ENCODE assay signal across 37 cellular contexts in the genomic region with DNA sequence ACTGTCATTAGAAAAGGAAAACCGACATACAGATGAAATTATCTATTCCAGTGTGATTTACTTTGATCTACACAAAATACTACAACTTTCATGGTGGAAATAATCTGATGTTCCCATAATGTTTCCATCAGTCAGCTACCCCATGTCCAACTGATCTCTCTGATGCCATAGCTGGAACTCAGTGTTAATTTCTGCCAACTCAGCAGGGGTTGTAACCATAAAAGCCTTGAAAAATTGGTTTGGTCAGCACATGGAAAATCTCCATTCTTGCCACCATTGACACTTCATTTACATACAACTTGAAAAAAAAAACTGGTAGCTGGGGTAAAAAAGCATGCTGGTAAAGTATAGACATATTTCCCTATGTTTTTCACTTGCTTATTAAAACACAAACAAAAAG.
"Had no signal": no experiment of that assay in that cellular context is flagged by ENCODE, and none has a peak within 500 bp of the region (broad histone marks: within the 10 kb centered on the region; RNA-seq: fewer than 3 reads in every experiment).

No MANE protein-coding gene starts in this region.

- H3K4me1 ChIP-seq: ascending aorta, body of pancreas, breast epithelium had no signal

- H3K36me3 ChIP-seq: ascending aorta, brain microvascular endothelial cell, breast epithelium had no signal

- H3K9me3 Mint-ChIP-seq: activated CD4-positive, alpha-beta T cell treated with anti-CD3 and anti-CD28 coated beads, Interleukin-2, amount 10 ng/mL, durations not matched to agents 24 days and 14 days had no signal

- ATAC-seq: activated CD8-positive, alpha-beta T cell treated with anti-CD3 and anti-CD28 coated beads for 36 hours; activated naive CD8-positive, alpha-beta T cell treated with anti-CD3 and anti-CD28 coated beads, Interleukin-2, amount 50 U/mL, for 24 hours; activated T-cell treated with anti-CD3 and anti-CD28 coated beads, Interleukin-2, amount 50 U/mL, for 4 hours; activated T-cell treated with anti-CD3 and anti-CD28 coated beads, Interleukin-2, amount 50 U/mL, for 72 hours; activated T-helper 17 cell treated with anti-CD3 and anti-CD28 coated beads, Interleukin-2, amount 50 U/mL, for 72 hours; body of pancreas had no signal

- H3K4me3 ChIP-seq: ascending aorta, body of pancreas, breast epithelium had no signal

- FAIRE-seq: TTC549 had no signal

- H3K36me3 Mint-ChIP-seq: activated CD4-positive, alpha-beta memory T cell treated with anti-CD3 and anti-CD28 coated beads for 36 hours; activated naive CD8-positive, alpha-beta T cell; activated naive CD8-positive, alpha-beta T cell treated with anti-CD3 and anti-CD28 coated beads, Interleukin-2, amount 10 ng/mL, durations not matched to agents 7 days and 5 days had no signal

- H3K27ac Mint-ChIP-seq: activated B cell treated with CpG ODN at 0.5 μM for 24 hours; activated CD4-positive, alpha-beta memory T cell treated with anti-CD3 and anti-CD28 coated beads for 36 hours; activated CD4-positive, alpha-beta T cell treated with anti-CD3 and anti-CD28 coated beads, Interleukin-2, amount 10 ng/mL, durations not matched to agents 24 days and 14 days; activated CD8-positive, alpha-beta T cell treated with anti-CD3 and anti-CD28 coated beads for 36 hours; activated naive CD4-positive, alpha-beta T cell treated with anti-CD3 and anti-CD28 coated beads for 36 hours; activated naive CD8-positive, alpha-beta T cell; activated naive CD8-positive, alpha-beta T cell treated with anti-CD3 and anti-CD28 coated beads, Interleukin-2, amount 10 ng/mL, durations not matched to agents 7 days and 5 days; activated naive CD8-positive, alpha-beta T cell treated with anti-CD3 and anti-CD28 coated beads, Interleukin-2, amount 50 U/mL, for 24 hours; activated T-cell treated with anti-CD3 and anti-CD28 coated beads, Interleukin-2, amount 50 U/mL, for 72 hours; activated T-helper 1 cell treated with anti-CD3 and anti-CD28 coated beads, Interleukin-12 subunit alpha, Interleukin-12 subunit beta, Interleukin-2, Interleukin-4 antibody, amounts not matched to agents 30 ng/mL and 10 ng/mL and 1 ng/mL, durations not matched to agents 14 hours and 24 hours and 36 hours; activated T-helper 17 cell treated with anti-CD3 and anti-CD28 coated beads, Interleukin-2, amount 50 U/mL, for 72 hours; T-helper 1 cell treated with Interleukin-12 subunit alpha and Interleukin-12 subunit beta and Interleukin-4 antibody, amounts not matched to agents 30 μg/mL and 1 μg/mL, for 36 hours; T-helper 2 cell treated with Interferon-gamma antibody and Interleukin-4, amounts not matched to agents 5 μg/mL and 100 μg/mL, for 36 hours had no signal

- H3K27ac ChIP-seq: ascending aorta, body of pancreas, brain microvascular endothelial cell, breast epithelium, VCaP had no signal

- DNase-seq: activated B cell treated with CpG ODN at 0.5 μM for 24 hours; activated CD4-positive, alpha-beta memory T cell treated with anti-CD3 and anti-CD28 coated beads for 36 hours; activated CD4-positive, alpha-beta T cell treated with anti-CD3 and anti-CD28 coated beads for 4 hours; activated CD4-positive, alpha-beta T cell treated with anti-CD3 and anti-CD28 coated beads, Interleukin-2, amount 10 ng/mL, durations not matched to agents 24 days and 14 days; activated CD4-positive, alpha-beta T cell treated with anti-CD3 and anti-CD28 coated beads, Interleukin-2, amount 50 U/mL, for 1 hour; activated CD4-positive, alpha-beta T cell treated with anti-CD3 and anti-CD28 coated beads, Interleukin-2, amount 50 U/mL, for 4 hours; activated CD4-positive, CD25-positive, alpha-beta regulatory T cell treated with anti-CD3 and anti-CD28 coated beads, Interleukin-2, amount 50 U/mL, for 72 hours; activated CD8-positive, alpha-beta memory T cell treated with anti-CD3 and anti-CD28 coated beads, Interleukin-2, amount 50 U/mL, for 4 hours; activated CD8-positive, alpha-beta T cell treated with anti-CD3 and anti-CD28 coated beads for 36 hours; activated effector memory CD4-positive, alpha-beta T cell treated with anti-CD3 and anti-CD28 coated beads, Interleukin-2, amount 50 U/mL, for 16 hours; activated gamma-delta T cell treated with Interleukin-2 at 50 U/mL for 16 hours; activated naive CD4-positive, alpha-beta T cell; activated naive CD4-positive, alpha-beta T cell treated with anti-CD3 and anti-CD28 coated beads for 36 hours; activated naive CD4-positive, alpha-beta T cell treated with anti-CD3 and anti-CD28 coated beads, Interleukin-2, amount 50 U/mL, for 16 hours; activated naive CD8-positive, alpha-beta T cell treated with anti-CD3 and anti-CD28 coated beads, Interleukin-2, amount 10 ng/mL, durations not matched to agents 7 days and 5 days; activated naive CD8-positive, alpha-beta T cell treated with anti-CD3 and anti-CD28 coated beads, Interleukin-2, amount 50 U/mL, for 24 hours; activated T-cell treated with anti-CD3 and anti-CD28 coated beads for 4 hours; activated T-cell treated with anti-CD3 and anti-CD28 coated beads, Interleukin-2, amount 50 U/mL, for 1 hour; activated T-cell treated with anti-CD3 and anti-CD28 coated beads, Interleukin-2, amount 50 U/mL, for 4 hours; activated T-cell treated with anti-CD3 and anti-CD28 coated beads, Interleukin-2, amount 50 U/mL, for 72 hours; amygdala; anterior cingulate cortex; body of pancreas; brain microvascular endothelial cell; central memory CD4-positive, alpha-beta T cell; T-helper 1 cell; T-helper 2 cell; T-helper 9 cell had no signal

- H3K9me3 ChIP-seq: ascending aorta, body of pancreas, breast epithelium had no signal

- H3K27me3 ChIP-seq: ascending aorta, body of pancreas, brain microvascular endothelial cell, breast epithelium had no signal
